Comparison of ENCODE assay signal across 16 cellular contexts in genomic region chr10:14598809-14599764, GRCh38.
DNase-seq lines count a peak whose midpoint lies in the region; ATAC-seq lines count a peak whose summit lies in the region.
"Had no signal": no experiment of that assay in that cellular context is flagged by ENCODE, and none has a peak within 500 bp of the region (broad histone marks: within the 10 kb centered on the region; RNA-seq: fewer than 3 reads in every experiment).

No MANE protein-coding gene starts in this region.

- H3K4me3 Mint-ChIP-seq in activated T-helper 2 cell treated with anti-CD3 and anti-CD28 coated beads, Interferon-gamma antibody, Interleukin-2, Interleukin-4, amounts not matched to agents 10 μg/mL and 5 μg/mL and 100 μg/mL, durations not matched to agents 14 hours and 24 hours and 36 hours (ENCODE audit: low read depth), result no peak overlapping the region
- peak overlapping the region in 3 of 8 donors; percentile 28 to 39 (median 35) for H3K4me3 Mint-ChIP-seq in naive B cell

- in situ Hi-C loops in G401 (cut with HindIII; ENCODE audit: low sequenced_read_pairs), result no loop called here

- H3K4me1 Mint-ChIP-seq in activated T-helper 2 cell treated with anti-CD3 and anti-CD28 coated beads, Interferon-gamma antibody, Interleukin-2, Interleukin-4, amounts not matched to agents 10 μg/mL and 5 μg/mL and 100 μg/mL, durations not matched to agents 14 hours and 24 hours and 36 hours (ENCODE audit: low read depth), result peaks cover 65% of the 10 kb centered on the region
- H3K4me1 Mint-ChIP-seq in naive B cell, result peaks cover 68 to 90% (median 85%) of the 10 kb centered on the region in 3 donors

- H3K36me3 Mint-ChIP-seq in activated T-helper 2 cell treated with anti-CD3 and anti-CD28 coated beads, Interferon-gamma antibody, Interleukin-2, Interleukin-4, amounts not matched to agents 10 μg/mL and 5 μg/mL and 100 μg/mL, durations not matched to agents 14 hours and 24 hours and 36 hours (ENCODE audit: low read depth), result peaks cover 91% of the 10 kb centered on the region
- H3K36me3 Mint-ChIP-seq in naive B cell, result peaks cover 42 to 51% of the 10 kb centered on the region in 2 donors

- H3K27me3 Mint-ChIP-seq in activated T-helper 2 cell treated with anti-CD3 and anti-CD28 coated beads, Interferon-gamma antibody, Interleukin-2, Interleukin-4, amounts not matched to agents 10 μg/mL and 5 μg/mL and 100 μg/mL, durations not matched to agents 14 hours and 24 hours and 36 hours (ENCODE audit: low read depth), result no peaks in the 10 kb centered on the region
- no peaks in the 10 kb centered on the region for H3K27me3 Mint-ChIP-seq in naive B cell

- peak; percentile 47 for DNase-seq in G401 (ENCODE audit: low spot score)
- DNase-seq in activated T-helper 2 cell treated with anti-CD3 and anti-CD28 coated beads, Interferon-gamma antibody, Interleukin-2, Interleukin-4, amounts not matched to agents 10 μg/mL and 5 μg/mL and 100 μg/mL, durations not matched to agents 14 hours and 24 hours and 36 hours (ENCODE audit: low spot score), result no peak
- no peak for DNase-seq in naive B cell
- DNase-seq in NCI-H2196 (lab: John Stamatoyannopoulos, UW; ENCODE audit: unreplicated experiment), result no peak
- no peak for DNase-seq in NCI-H1417 treated with DMSO at 0.1 percent for 48 hours (lab: John Stamatoyannopoulos, UW)
- DNase-seq: activated naive CD4-positive, alpha-beta T cell treated with Interleukin-2 at 50 U/mL for 16 hours; dermis blood vessel endothelial cell; Kasumi-1; NCI-H510A; pancreas had no signal

- H3K4me1 ChIP-seq in BLaER1, result peaks cover 49% of the 10 kb centered on the region

- H3K9ac ChIP-seq in BLaER1, result no peak overlapping the region

- intact Hi-C loops in activated T-helper 2 cell treated with anti-CD3 and anti-CD28 coated beads, Interferon-gamma antibody, Interleukin-2, Interleukin-4, amounts not matched to agents 10 μg/mL and 5 μg/mL and 100 μg/mL, durations not matched to agents 14 hours and 24 hours and 36 hours (cut with micrococcal nuclease), result no loop called here

- no peaks in the 10 kb centered on the region for H3K27me3 ChIP-seq in BLaER1
- H3K27me3 ChIP-seq: pancreas, SJSA1 had no signal

- no peak for ATAC-seq in naive B cell (ENCODE audit: low read depth in 2 of 2)
- no peak for ATAC-seq in HG02852 (IDR thresholded peaks at IDR 0.05; ENCODE audit: unreplicated experiment)
- no peak for ATAC-seq in GM21390 (IDR thresholded peaks at IDR 0.05; ENCODE audit: unreplicated experiment)
- ATAC-seq: pancreas had no signal

- H3K9me3 Mint-ChIP-seq in activated T-helper 2 cell treated with anti-CD3 and anti-CD28 coated beads, Interferon-gamma antibody, Interleukin-2, Interleukin-4, amounts not matched to agents 10 μg/mL and 5 μg/mL and 100 μg/mL, durations not matched to agents 14 hours and 24 hours and 36 hours, result no peaks in the 10 kb centered on the region
- H3K9me3 Mint-ChIP-seq in naive B cell, result peaks cover 0 to 2% (median 0%) of the 10 kb centered on the region in 7 donors

- peak overlapping the region; percentile 0; the same call in 1 of the 2 replicates for H3K4me2 ChIP-seq in BLaER1

- peaks cover 99% of the 10 kb centered on the region for H4K20me1 ChIP-seq in BLaER1

- no peaks in the 10 kb centered on the region for H3K9me3 ChIP-seq in BLaER1
- H3K9me3 ChIP-seq: pancreas, SJSA1 had no signal

- H3K36me3 ChIP-seq in BLaER1, result peaks cover 79% of the 10 kb centered on the region
- H3K36me3 ChIP-seq: pancreas had no signal

- H3K27ac ChIP-seq in BLaER1, result no peak overlapping the region
- H3K27ac ChIP-seq: pancreas, SJSA1, skin epidermis had no signal

- H3K4me3 ChIP-seq in BLaER1, result no peak overlapping the region
- H3K4me3 ChIP-seq: pancreas, SJSA1, skin epidermis had no signal

- peak overlapping the region; percentile 33 for H3K27ac Mint-ChIP-seq in activated T-helper 2 cell treated with anti-CD3 and anti-CD28 coated beads, Interferon-gamma antibody, Interleukin-2, Interleukin-4, amounts not matched to agents 10 μg/mL and 5 μg/mL and 100 μg/mL, durations not matched to agents 14 hours and 24 hours and 36 hours
- H3K27ac Mint-ChIP-seq in naive B cell, result peak overlapping the region in 5 of 6 donors; percentile 36 to 82 (median 68)
- H3K27ac Mint-ChIP-seq: brain had no signal
